Comparison of ENCODE assay signal across 13 cellular contexts in the genomic region with DNA sequence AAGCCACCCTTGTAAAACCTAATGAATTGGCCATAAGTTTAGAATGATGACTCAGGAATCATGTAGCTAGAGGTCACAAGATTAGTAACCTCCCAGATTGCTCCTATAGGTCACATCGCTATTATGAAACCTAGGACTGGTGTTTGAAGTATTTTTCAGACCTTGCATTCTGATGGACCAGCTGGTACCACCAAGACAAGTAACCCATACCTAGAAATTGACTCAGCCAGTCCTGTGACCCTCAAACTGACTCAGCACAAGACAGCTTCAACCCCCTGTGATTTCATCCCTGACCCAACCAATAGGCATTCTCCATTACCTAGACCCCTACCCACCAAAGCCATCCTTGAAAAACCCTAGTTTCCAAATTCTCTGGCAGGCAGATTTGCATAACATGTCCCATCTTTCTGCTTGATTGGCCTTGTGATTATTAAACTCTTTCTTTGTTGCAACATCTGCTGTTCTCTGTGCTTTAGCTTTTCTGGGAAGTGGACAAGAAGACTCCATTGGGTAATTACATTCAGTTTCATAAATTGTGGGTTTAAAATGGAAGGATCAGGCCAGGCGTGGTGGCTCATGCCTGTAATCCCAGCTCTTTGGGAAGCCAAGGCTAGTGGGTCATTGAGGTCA.
A peak's percentile ranks its signal among the peaks of the same experiment; 100 is the strongest.
DNase-seq lines count a peak whose midpoint lies in the region; ATAC-seq and TF ChIP-seq lines count a peak whose summit lies in the region.
"Had no signal": no experiment of that assay in that cellular context is flagged by ENCODE, and none has a peak within 500 bp of the region (broad histone marks: within the 10 kb centered on the region; RNA-seq: fewer than 3 reads in every experiment).

No MANE protein-coding gene starts in this region.

- DNase-seq in HCEC 1CT (peak; percentile 83), NCI-H226 (peak; percentile 7), fibroblast of lung (ENCODE audit: low read depth in 2 of 2) (peak; percentile 21 to 43), renal cortical epithelial cell (ENCODE audit: low read depth) (peak; percentile 87), mucosa of descending colon (no peak)
- DNase-seq in effector CD4-positive, alpha-beta T cell, result no peak
- no peak for DNase-seq in activated T-cell treated with anti-CD3 and anti-CD28 coated beads, Interleukin-2, amount 50 U/mL, for 1 hour
- DNase-seq: CD8-positive, alpha-beta T cell; NCI-H146; NCI-H2081 treated with DMSO at 0.1 percent for 48 hours; NCI-H524 treated with DMSO at 0.1 percent for 48 hours had no signal

- intact Hi-C loops in mucosa of descending colon (cut with DNase I, micrococcal nuclease), result no loop called here

- H3K4me1 ChIP-seq in fibroblast of lung (ENCODE audit: control insufficient read depth, extremely low read depth, insufficient read depth, low read length) (peaks cover 3% of the 10 kb centered on the region), mucosa of descending colon (ENCODE audit: low read depth) (no peaks in the 10 kb centered on the region)
- H3K4me1 ChIP-seq: HAP-1 had no signal

- H3K9ac ChIP-seq in fibroblast of lung (ENCODE audit: insufficient read depth, low read length), result no peak overlapping the region

- H3K27ac ChIP-seq in fibroblast of lung (ENCODE audit: insufficient read depth, low read length), result no peak overlapping the region

- no peak overlapping the region for H3K4me3 ChIP-seq in fibroblast of lung (replicated peaks in 1 of 4; ENCODE audit: control extremely low read depth in 1 of 4, insufficient read depth in 1 of 4, low read depth in 3 of 4, low read length in 4 of 4)
- H3K4me3 ChIP-seq in mucosa of descending colon, result no peak overlapping the region
- H3K4me3 ChIP-seq: HAP-1 had no signal

- no peak for ATAC-seq in mucosa of descending colon
- ATAC-seq: CD8-positive, alpha-beta T cell; Right ventricle myocardium inferior had no signal

- TF ChIP-seq CTCF in fibroblast of lung (conservative IDR thresholded peaks at IDR 0.05 in 1 of 2, IDR thresholded peaks at IDR 0.05 in 1 of 2; ENCODE audit: low read depth in 1 of 2, low read length in 2 of 2) (no peak), mucosa of descending colon (IDR thresholded peaks at IDR 0.05) (no peak)

- H3K9me3 ChIP-seq in fibroblast of lung (ENCODE audit: control insufficient read depth, insufficient read depth, low read depth, low read length), result no peaks in the 10 kb centered on the region
- no peaks in the 10 kb centered on the region for H3K9me3 ChIP-seq in mucosa of descending colon
- H3K9me3 ChIP-seq: HAP-1 had no signal

- no peak overlapping the region for H3K4me2 ChIP-seq in fibroblast of lung (ENCODE audit: extremely low read depth, insufficient read depth, low read length)

- H2AFZ ChIP-seq in fibroblast of lung (ENCODE audit: low read length), result no peak overlapping the region

- no peaks in the 10 kb centered on the region for H3K27me3 ChIP-seq in fibroblast of lung (ENCODE audit: control insufficient read depth, insufficient read depth, low read length)

- no peaks in the 10 kb centered on the region for H4K20me1 ChIP-seq in fibroblast of lung (ENCODE audit: control insufficient read depth, extremely low read depth, insufficient read depth, low read length)

- no peaks in the 10 kb centered on the region for H3K79me2 ChIP-seq in fibroblast of lung (ENCODE audit: control insufficient read depth, insufficient read depth, low read length)

- H3K36me3 ChIP-seq in fibroblast of lung (ENCODE audit: control insufficient read depth, insufficient read depth, low read length), result no peaks in the 10 kb centered on the region
- H3K36me3 ChIP-seq in mucosa of descending colon (ENCODE audit: low read depth), result no peaks in the 10 kb centered on the region
- H3K36me3 ChIP-seq: HAP-1 had no signal

Comparison
In these comparisons a context has a peak if more than half of its experiments do, and no peak if none do; other contexts are left out.
1. DNase-seq: peak in HCEC 1CT (single experiment), NCI-H226 (single experiment), fibroblast of lung (2 of 2) and renal cortical epithelial cell (single experiment); none in mucosa of descending colon (0 of 3), effector CD4-positive, alpha-beta T cell (single experiment) and activated T-cell treated with anti-CD3 and anti-CD28 coated beads, Interleukin-2, amount 50 U/mL, for 1 hour (single experiment).